ENCODE assay signal across 13 cellular contexts in the genomic region with DNA sequence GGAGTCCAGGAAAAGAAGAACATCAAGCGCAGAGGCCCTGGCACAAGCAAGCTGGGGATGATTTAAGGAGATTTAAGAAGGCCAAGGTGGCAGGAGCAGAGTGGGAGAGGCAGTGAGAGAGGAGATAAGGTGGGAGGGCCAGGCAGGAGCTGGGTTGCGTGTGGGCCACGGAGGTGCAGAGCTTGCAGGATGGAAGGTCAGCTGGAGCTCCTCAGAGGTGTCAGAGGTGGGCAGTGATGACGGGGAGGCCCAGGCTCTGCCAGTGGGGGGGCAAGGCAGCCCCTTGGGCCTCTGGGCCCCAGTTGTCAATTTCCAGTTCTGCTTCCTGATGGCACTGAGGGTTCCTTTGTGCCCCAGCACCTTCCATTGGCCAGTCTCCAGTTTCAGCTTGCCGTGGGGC. TPM values are rescaled to one million over a fixed set of nuclear protein-coding genes. Genes with fewer than 3 reads are reported as not detected.
"Had no signal": no experiment of that assay in that cellular context is flagged by ENCODE, and none has a peak within 500 bp of the region (broad histone marks: within the 10 kb centered on the region; RNA-seq: fewer than 3 reads in every experiment).

No MANE protein-coding gene starts in this region.

- H3K4me3 Mint-ChIP-seq: brain, nephron had no signal

- H3K27ac Mint-ChIP-seq: nephron had no signal

- H3K9me3 Mint-ChIP-seq: brain, nephron had no signal

- H3K27me3 Mint-ChIP-seq: brain had no signal

- DNase-seq: activated CD4-positive, alpha-beta T cell treated with anti-CD3 and anti-CD28 coated beads, Interleukin-2, amount 50 U/mL, for 4 hours; activated naive CD4-positive, alpha-beta T cell; activated T-cell treated with anti-CD3 and anti-CD28 coated beads, Interleukin-2, amount 50 U/mL, for 48 hours; cerebellar nuclear complex; dorsolateral prefrontal cortex; esophagus squamous epithelium; foreskin fibroblast; retina; tibial artery had no signal

RNA-seq across cellular contexts. Expression of a gene that starts 38.3 kb away (rescaled TPM):
- total RNA-seq: skeletal muscle tissue, vagina had no signal
